In the genomic region with DNA sequence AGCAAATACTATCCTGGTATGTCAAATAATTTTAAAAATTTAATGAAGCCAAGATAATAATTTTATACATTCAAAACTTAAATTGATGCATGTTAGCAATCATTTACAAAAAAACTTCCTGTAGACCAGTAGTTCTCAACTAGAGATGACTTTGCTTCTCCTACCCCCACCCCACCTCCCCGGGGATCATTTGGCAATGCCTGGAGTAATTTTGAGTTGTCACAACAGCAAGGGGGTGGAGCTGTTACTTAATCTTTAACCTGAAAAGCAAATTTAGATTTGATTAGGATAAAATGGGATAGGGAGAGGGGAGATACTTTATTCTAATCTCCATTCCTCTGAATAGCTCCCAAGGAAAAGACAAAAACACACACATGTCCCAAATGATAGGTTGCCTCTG, we compare ENCODE assay signal across 17 cellular contexts. TPM values are rescaled to one million over a fixed set of nuclear protein-coding genes. Genes with fewer than 3 reads are reported as not detected.
DNase-seq lines count a peak whose midpoint lies in the region; ATAC-seq, FAIRE-seq and TF ChIP-seq lines count a peak whose summit lies in the region.
"Had no signal": no experiment of that assay in that cellular context is flagged by ENCODE, and none has a peak within 500 bp of the region (broad histone marks: within the 10 kb centered on the region; RNA-seq: fewer than 3 reads in every experiment).

No MANE protein-coding gene starts in this region.

- POLR2A ChIA-PET in activated CD8-positive, alpha-beta T cell treated with anti-CD3 and anti-CD28 coated beads, Interleukin-2, amount 10 ng/mL, durations not matched to agents 7 days and 5 days (lab: Charles Lee): no interaction called here

- TF ChIP-seq EP300 in tibial nerve (IDR thresholded peaks at IDR 0.05): no peak

- H2AK5ac ChIP-seq in mesendoderm (ENCODE audit: low read length): no peak overlapping the region

- no CpG with 5 or more reads among the region's 1 CpG for WGBS in mesendoderm (ENCODE audit: extremely low coverage, insufficient coverage, low lambda C conversion rate)
- 64 to 66% methylated on average over 1 of the region's 1 CpG for WGBS in tibial nerve, 2 donors

- CTCF ChIA-PET in activated CD8-positive, alpha-beta T cell treated with anti-CD3 and anti-CD28 coated beads, Interleukin-2, amount 10 ng/mL, durations not matched to agents 7 days and 5 days (lab: Charles Lee): no interaction called here

- H3K23ac ChIP-seq in mesendoderm (ENCODE audit: low read length): no peak overlapping the region

- no peak overlapping the region for H4K5ac ChIP-seq in mesendoderm (ENCODE audit: low read length)

- H3K36me3 ChIP-seq in duodenal mucosa (ENCODE audit: control insufficient read depth in 1 of 2, insufficient read depth in 2 of 2, low read length in 2 of 2): peaks cover 27 to 32% of the 10 kb centered on the region in 2 donors
- H3K36me3 ChIP-seq in mesendoderm (ENCODE audit: control insufficient read depth, insufficient read depth, low read length): no peaks in the 10 kb centered on the region
- H3K36me3 ChIP-seq in tibial nerve: peaks cover 0 to 36% (median 0%) of the 10 kb centered on the region in 3 donors
- H3K36me3 ChIP-seq: BLaER1 had no signal

- DNase-seq in NB4 (ENCODE audit: low read depth) (peak; percentile 88), mesendoderm (peak; percentile 44), tibial nerve (ENCODE audit: low spot score in 2 of 2) (peak; percentile 32 to 49), H54 (ENCODE audit: insufficient read length, low spot score) (no peak)
- DNase-seq in activated CD8-positive, alpha-beta T cell treated with anti-CD3 and anti-CD28 coated beads, Interleukin-2, amount 10 ng/mL, durations not matched to agents 7 days and 5 days: no peak
- DNase-seq: cerebellar nuclear complex; DMS53; foreskin melanocyte; HCEC 1CT; NCI-H187 treated with DMSO at 0.1 percent for 48 hours; NCI-H524 treated with DMSO at 0.1 percent for 48 hours; Peyer's patch; stimulated activated CD4-positive, alpha-beta T cell treated with anti-CD3 and anti-CD28 coated beads, Interleukin-2, amount 100 ng/mL, for 48 hours had no signal

- no peak overlapping the region for H4K8ac ChIP-seq in mesendoderm (ENCODE audit: low read depth, low read length)

- peaks cover 38 to 48% of the 10 kb centered on the region in 2 donors for H3K4me1 ChIP-seq in duodenal mucosa (ENCODE audit: control insufficient read depth in 1 of 2, insufficient read depth in 2 of 2, low read length in 2 of 2)
- peaks cover 5% of the 10 kb centered on the region for H3K4me1 ChIP-seq in mesendoderm (ENCODE audit: control insufficient read depth, low read depth, low read length)
- H3K4me1 ChIP-seq in tibial nerve: peaks cover 0 to 71% (median 25%) of the 10 kb centered on the region in 4 donors

- no peak for FAIRE-seq in H54 (lab: Jason Lieb, UNC)

- H3K9me3 Mint-ChIP-seq in activated CD8-positive, alpha-beta T cell treated with anti-CD3 and anti-CD28 coated beads, Interleukin-2, amount 10 ng/mL, durations not matched to agents 7 days and 5 days (ENCODE audit: insufficient read depth): no peaks in the 10 kb centered on the region

- H2BK15ac ChIP-seq in mesendoderm (replicated peaks; ENCODE audit: low read depth): no peak overlapping the region

- H3K56ac ChIP-seq in mesendoderm (ENCODE audit: low read length): no peak overlapping the region

- no peak overlapping the region for H3K4me3 Mint-ChIP-seq in activated CD8-positive, alpha-beta T cell treated with anti-CD3 and anti-CD28 coated beads, Interleukin-2, amount 10 ng/mL, durations not matched to agents 7 days and 5 days

- H3K27me3 Mint-ChIP-seq in activated CD8-positive, alpha-beta T cell treated with anti-CD3 and anti-CD28 coated beads, Interleukin-2, amount 10 ng/mL, durations not matched to agents 7 days and 5 days (ENCODE audit: low read depth): peaks cover 15% of the 10 kb centered on the region

- no peaks in the 10 kb centered on the region for H3K79me2 ChIP-seq in mesendoderm (ENCODE audit: control insufficient read depth, insufficient read depth, low read length)

- no peak overlapping the region for H3K4me2 ChIP-seq in mesendoderm (ENCODE audit: low read length)
- H3K4me2 ChIP-seq: BLaER1 had no signal

- H3K9me3 ChIP-seq in duodenal mucosa (ENCODE audit: control insufficient read depth in 1 of 2, low read length in 2 of 2) (no peaks in the 10 kb centered on the region), tibial nerve (no peaks in the 10 kb centered on the region)
- H3K9me3 ChIP-seq: Peyer's patch had no signal

- H3K4me3 ChIP-seq in NB4 (ENCODE audit: low read depth, low read length) (no peak overlapping the region), duodenal mucosa (ENCODE audit: low read depth in 1 of 2, low read length in 2 of 2) (peak overlapping the region; percentile 13 to 96), mesendoderm (ENCODE audit: low read length) (no peak overlapping the region), tibial nerve (no peak overlapping the region)
- H3K4me3 ChIP-seq: BLaER1 had no signal

- TF ChIP-seq POLR2A in NB4 (IDR thresholded peaks at IDR 0.05; ENCODE audit: extremely low read depth, insufficient read length): no peak
- no peak for TF ChIP-seq POLR2A in tibial nerve (IDR thresholded peaks at IDR 0.05)
- no peak for TF ChIP-seq POLR2A in H54 (IDR thresholded peaks at IDR 0.05; ENCODE audit: low read depth, low read length)

- H3K27ac ChIP-seq in duodenal mucosa (ENCODE audit: low read depth, low read length): no peak overlapping the region
- no peak overlapping the region for H3K27ac ChIP-seq in mesendoderm (ENCODE audit: low read depth, low read length)
- H3K27ac ChIP-seq in tibial nerve: peak overlapping the region in 3 of 4 donors; percentile 29 to 43 (median 38)
- H3K27ac ChIP-seq: BLaER1 had no signal

- H3K9ac ChIP-seq in duodenal mucosa (ENCODE audit: low read depth in 1 of 2, low read length in 2 of 2): peak overlapping the region in 1 of 2 donors; percentile 96
- H3K9ac ChIP-seq in mesendoderm (ENCODE audit: low read length): no peak overlapping the region
- H3K9ac ChIP-seq: BLaER1 had no signal

- no peaks in the 10 kb centered on the region for H3K36me3 Mint-ChIP-seq in activated CD8-positive, alpha-beta T cell treated with anti-CD3 and anti-CD28 coated beads, Interleukin-2, amount 10 ng/mL, durations not matched to agents 7 days and 5 days (ENCODE audit: low read depth)

- H3K4me1 Mint-ChIP-seq in activated CD8-positive, alpha-beta T cell treated with anti-CD3 and anti-CD28 coated beads, Interleukin-2, amount 10 ng/mL, durations not matched to agents 7 days and 5 days (ENCODE audit: low read depth): peaks cover 13% of the 10 kb centered on the region

- H3K27me3 ChIP-seq in duodenal mucosa (ENCODE audit: control insufficient read depth in 1 of 2, insufficient read depth in 2 of 2, low read length in 2 of 2): no peaks in the 10 kb centered on the region
- peaks cover 12% of the 10 kb centered on the region for H3K27me3 ChIP-seq in mesendoderm (ENCODE audit: insufficient read depth, low read length, poor library complexity)
- no peaks in the 10 kb centered on the region for H3K27me3 ChIP-seq in tibial nerve
- H3K27me3 ChIP-seq: Peyer's patch had no signal

- no peak overlapping the region for H3K4ac ChIP-seq in mesendoderm (ENCODE audit: low read depth, low read length)

- no peak for ATAC-seq in activated CD8-positive, alpha-beta T cell treated with anti-CD3 and anti-CD28 coated beads, Interleukin-2, amount 10 ng/mL, durations not matched to agents 7 days and 5 days
- no peak for ATAC-seq in HG02852 (IDR thresholded peaks at IDR 0.05; ENCODE audit: unreplicated experiment)
- ATAC-seq: sciatic nerve had no signal

- H3K18ac ChIP-seq in mesendoderm (ENCODE audit: low read length): no peak overlapping the region

- TF ChIP-seq CTCF in NB4 (IDR thresholded peaks at IDR 0.05; ENCODE audit: low read depth, low read length): no peak
- TF ChIP-seq CTCF in tibial nerve (IDR thresholded peaks at IDR 0.05): no peak

- no peak overlapping the region for H2BK5ac ChIP-seq in mesendoderm (ENCODE audit: low read length)

- no peak overlapping the region for H2BK120ac ChIP-seq in mesendoderm (ENCODE audit: low read depth, low read length)

- H3K27ac Mint-ChIP-seq in activated CD8-positive, alpha-beta T cell treated with anti-CD3 and anti-CD28 coated beads, Interleukin-2, amount 10 ng/mL, durations not matched to agents 7 days and 5 days: no peak overlapping the region

- no peaks in the 10 kb centered on the region for H3K79me1 ChIP-seq in mesendoderm (ENCODE audit: low read length)

RNA-seq across cellular contexts. Expression of gene SLC40A1, which starts 4.2 kb away (rescaled TPM):
- 0.06 TPM for polyA plus RNA-seq in mesendoderm (2013, experiment 1 of 2)
- 0.08 TPM for polyA plus RNA-seq in mesendoderm (2013, experiment 2 of 2)
- 10 to 100 TPM; 26.0 to 51.1 (median 36.0) TPM for total RNA-seq in tibial nerve
- total RNA-seq in activated CD8-positive, alpha-beta T cell treated with anti-CD3 and anti-CD28 coated beads, Interleukin-2, amount 10 ng/mL, durations not matched to agents 7 days and 5 days: under 1 TPM; 0.31 to 0.47 TPM

Comparison
In these comparisons a context has a peak if more than half of its experiments do, and no peak if none do; other contexts are left out.
1. DNase-seq: peak in NB4 (single experiment), mesendoderm (single experiment) and tibial nerve (2 of 2); none in H54 (single experiment) and activated CD8-positive, alpha-beta T cell treated with anti-CD3 and anti-CD28 coated beads, Interleukin-2, amount 10 ng/mL, durations not matched to agents 7 days and 5 days (single experiment).
2. H3K4me3 ChIP-seq: peak in duodenal mucosa (2 of 2); none in NB4 (single experiment), mesendoderm (single experiment) and tibial nerve (0 of 4).
3. H3K27ac ChIP-seq: peak in tibial nerve (3 of 4); none in duodenal mucosa (single experiment) and mesendoderm (single experiment).
4. RNA of gene SLC40A1, which starts 4.2 kb away (total RNA-seq): 26.0 to 51.1 TPM in tibial nerve; 0.31 to 0.47 TPM in activated CD8-positive, alpha-beta T cell treated with anti-CD3 and anti-CD28 coated beads, Interleukin-2, amount 10 ng/mL, durations not matched to agents 7 days and 5 days; every median in the first group is over 10 times any median in the second.